Comparison of ENCODE assay signal across 14 cellular contexts in genomic region chr4:153933851-153934688, GRCh38.
DNase-seq lines count a peak whose midpoint lies in the region; ATAC-seq and TF ChIP-seq lines count a peak whose summit lies in the region.
"Had no signal": no experiment of that assay in that cellular context is flagged by ENCODE, and none has a peak within 500 bp of the region (broad histone marks: within the 10 kb centered on the region; RNA-seq: fewer than 3 reads in every experiment).

No MANE protein-coding gene starts in this region.

- peaks cover 22% of the 10 kb centered on the region for H3K27me3 Mint-ChIP-seq in activated CD4-positive, alpha-beta T cell treated with anti-CD3 and anti-CD28 coated beads, Interleukin-2, amount 10 ng/mL, durations not matched to agents 24 days and 14 days

- H3K9me3 Mint-ChIP-seq in activated CD4-positive, alpha-beta T cell treated with anti-CD3 and anti-CD28 coated beads, Interleukin-2, amount 10 ng/mL, durations not matched to agents 24 days and 14 days = no peaks in the 10 kb centered on the region

- no peaks in the 10 kb centered on the region for H3K36me3 Mint-ChIP-seq in activated CD4-positive, alpha-beta T cell treated with anti-CD3 and anti-CD28 coated beads, Interleukin-2, amount 10 ng/mL, durations not matched to agents 24 days and 14 days (ENCODE audit: low read depth)

- DNase-seq in Ammon's horn (ENCODE audit: low spot score) (peak; percentile 13), adipocyte (ENCODE audit: low read depth) (no peak), islet precursor cell (peak; percentile 73), gastrocnemius medialis (peak in 1 of 2 donors; percentile 13), SW480 (ENCODE audit: low spot score) (no peak), NCI-H1436 (lab: John Stamatoyannopoulos, UW) (no peak)
- no peak for DNase-seq in stimulated activated CD4-positive, alpha-beta T cell treated with anti-CD3 and anti-CD28 coated beads, Interleukin-1b, Interleukin-23, amount 100 ng/mL, for 48 hours
- no peak for DNase-seq in activated CD4-positive, alpha-beta T cell treated with anti-CD3 and anti-CD28 coated beads, Interleukin-2, amount 10 ng/mL, durations not matched to agents 24 days and 14 days
- DNase-seq: ACHN; activated T-cell treated with anti-CD3 and anti-CD28 coated beads, Interleukin-2, amount 50 U/mL, for 48 hours; brain microvascular endothelial cell; NCI-H2171 treated with DMSO at 0.1 percent for 48 hours; retina had no signal

- H3K27me3 ChIP-seq in adipocyte (replicated peaks; ENCODE audit: control insufficient read depth, insufficient read depth, low read length) (no peaks in the 10 kb centered on the region), gastrocnemius medialis (no peaks in the 10 kb centered on the region)
- H3K27me3 ChIP-seq: brain microvascular endothelial cell had no signal

- H3K4me1 Mint-ChIP-seq in activated CD4-positive, alpha-beta T cell treated with anti-CD3 and anti-CD28 coated beads, Interleukin-2, amount 10 ng/mL, durations not matched to agents 24 days and 14 days = no peaks in the 10 kb centered on the region

- no peak for TF ChIP-seq CTCF in gastrocnemius medialis (IDR thresholded peaks at IDR 0.05 in 4 of 5, conservative IDR thresholded peaks at IDR 0.05 in 1 of 5)

- intact Hi-C loops in gastrocnemius medialis (cut with DNase I; ENCODE audit: low total_unique reads) = no loop called here
- intact Hi-C loops in activated CD4-positive, alpha-beta T cell treated with anti-CD3 and anti-CD28 coated beads, Interleukin-2, amount 10 ng/mL, durations not matched to agents 24 days and 14 days (cut with micrococcal nuclease) = no loop called here

- in situ Hi-C loops in gastrocnemius medialis (cut with MboI; ENCODE audit: low sequenced_read_pairs in 4 of 4) = no loop called here

- peak overlapping the region; percentile 33 to 65 (median 58) for H3K27ac ChIP-seq in gastrocnemius medialis
- H3K27ac ChIP-seq: brain microvascular endothelial cell, HL-60 had no signal

- H3K27ac Mint-ChIP-seq in activated CD4-positive, alpha-beta T cell treated with anti-CD3 and anti-CD28 coated beads, Interleukin-2, amount 10 ng/mL, durations not matched to agents 24 days and 14 days = no peak overlapping the region

- no peaks in the 10 kb centered on the region for H3K36me3 ChIP-seq in adipocyte (ENCODE audit: control insufficient read depth, insufficient read depth, low read length, severe bottlenecking)
- H3K36me3 ChIP-seq in gastrocnemius medialis = no peaks in the 10 kb centered on the region
- H3K36me3 ChIP-seq: brain microvascular endothelial cell had no signal

- ATAC-seq in gastrocnemius medialis = peak; percentile 32 to 51

- peak overlapping the region; percentile 86 for H3K9ac ChIP-seq in adipocyte (ENCODE audit: low read length)

- H3K4me1 ChIP-seq in adipocyte (ENCODE audit: control insufficient read depth, insufficient read depth, low read length) (peaks cover 49% of the 10 kb centered on the region), gastrocnemius medialis (no peaks in the 10 kb centered on the region)

- H3K4me3 Mint-ChIP-seq in activated CD4-positive, alpha-beta T cell treated with anti-CD3 and anti-CD28 coated beads, Interleukin-2, amount 10 ng/mL, durations not matched to agents 24 days and 14 days = no peak overlapping the region

- H3K4me3 ChIP-seq in adipocyte (ENCODE audit: low read length) (peak overlapping the region; percentile 72), gastrocnemius medialis (no peak overlapping the region)

- TF ChIP-seq POLR2A in gastrocnemius medialis (IDR thresholded peaks at IDR 0.05) = no peak

- no peaks in the 10 kb centered on the region for H3K9me3 ChIP-seq in adipocyte (ENCODE audit: control insufficient read depth, low read length)
- no peaks in the 10 kb centered on the region for H3K9me3 ChIP-seq in gastrocnemius medialis

Comparison
In these comparisons a context has a peak if more than half of its experiments do, and no peak if none do; other contexts are left out.
1. DNase-seq: peak in Ammon's horn (single experiment) and islet precursor cell (single experiment); none in adipocyte (single experiment), stimulated activated CD4-positive, alpha-beta T cell treated with anti-CD3 and anti-CD28 coated beads, Interleukin-1b, Interleukin-23, amount 100 ng/mL, for 48 hours (single experiment), activated CD4-positive, alpha-beta T cell treated with anti-CD3 and anti-CD28 coated beads, Interleukin-2, amount 10 ng/mL, durations not matched to agents 24 days and 14 days (single experiment), SW480 (single experiment) and NCI-H1436 (single experiment).